12 cellular contexts compared by ENCODE assay signal in the genomic region with DNA sequence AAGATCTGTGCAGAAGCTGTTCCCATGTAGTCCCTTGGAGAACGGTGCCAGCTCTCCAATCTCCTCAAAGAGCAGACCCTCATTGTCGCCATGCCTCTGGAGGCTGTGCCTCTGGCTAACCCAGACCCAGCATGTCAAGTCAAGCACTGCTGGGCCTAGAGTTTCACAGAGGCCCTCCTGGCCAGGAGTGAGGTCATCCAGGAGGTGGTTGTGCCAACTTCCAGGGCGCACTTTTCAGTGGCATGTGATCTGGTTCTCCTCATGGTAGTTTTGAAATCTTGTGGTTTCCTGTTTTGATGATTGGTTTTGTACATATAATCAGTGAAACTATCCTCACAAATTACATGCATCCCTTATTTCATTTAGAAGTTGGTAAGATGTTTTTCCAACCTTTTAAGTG.
DNase-seq lines count a peak whose midpoint lies in the region; ATAC-seq lines count a peak whose summit lies in the region.
"Had no signal": no experiment of that assay in that cellular context is flagged by ENCODE, and none has a peak within 500 bp of the region (broad histone marks: within the 10 kb centered on the region; RNA-seq: fewer than 3 reads in every experiment).

No MANE protein-coding gene starts in this region.

- no peak overlapping the region for H3K9ac ChIP-seq in adipocyte (ENCODE audit: low read length)
- no peak overlapping the region for H3K9ac ChIP-seq in subcutaneous abdominal adipose tissue (ENCODE audit: low read length in 5 of 5)

- ATAC-seq in left cardiac atrium (peak; percentile 80 to 85), GM19351 (IDR thresholded peaks at IDR 0.05; ENCODE audit: unreplicated experiment) (no peak), HG02973 (IDR thresholded peaks at IDR 0.05; ENCODE audit: unreplicated experiment) (no peak)
- ATAC-seq: activated CD4-positive, CD25-positive, alpha-beta regulatory T cell treated with anti-CD3 and anti-CD28 coated beads, Interleukin-2, amount 50 U/mL, for 24 hours; foreskin keratinocyte; Panc1 had no signal

- intact Hi-C loops in left cardiac atrium (cut with DNase I): no loop called here

- no peak overlapping the region for H3K4me3 ChIP-seq in adipocyte (ENCODE audit: low read length)
- H3K4me3 ChIP-seq in subcutaneous abdominal adipose tissue (ENCODE audit: low read depth in 1 of 5, low read length in 5 of 5): no peak overlapping the region

- H3K27me3 ChIP-seq in adipocyte (replicated peaks; ENCODE audit: control insufficient read depth, insufficient read depth, low read length): no peaks in the 10 kb centered on the region
- no peaks in the 10 kb centered on the region for H3K27me3 ChIP-seq in subcutaneous abdominal adipose tissue (ENCODE audit: control insufficient read depth in 5 of 5, insufficient read depth in 4 of 5, low read length in 5 of 5)
- H3K27me3 ChIP-seq: foreskin keratinocyte had no signal

- H3K9me3 ChIP-seq in adipocyte (ENCODE audit: control insufficient read depth, low read length) (no peaks in the 10 kb centered on the region), subcutaneous abdominal adipose tissue (ENCODE audit: control insufficient read depth in 5 of 5, low read length in 5 of 5) (no peaks in the 10 kb centered on the region)

- H3K4me1 ChIP-seq in adipocyte (ENCODE audit: control insufficient read depth, insufficient read depth, low read length) (peaks cover 42% of the 10 kb centered on the region), subcutaneous abdominal adipose tissue (ENCODE audit: control insufficient read depth in 5 of 5, insufficient read depth in 5 of 5, low read length in 5 of 5) (peaks cover 0 to 51% (median 32%) of the 10 kb centered on the region in 5 donors)

- H3K36me3 ChIP-seq in adipocyte (ENCODE audit: control insufficient read depth, insufficient read depth, low read length, severe bottlenecking) (no peaks in the 10 kb centered on the region), subcutaneous abdominal adipose tissue (ENCODE audit: control insufficient read depth in 5 of 5, insufficient read depth in 5 of 5, low read length in 5 of 5) (peaks cover 0 to 11% (median 6%) of the 10 kb centered on the region in 5 donors)

- peak overlapping the region; percentile 43 for H3K27ac ChIP-seq in subcutaneous abdominal adipose tissue (ENCODE audit: low read depth, low read length)
- H3K27ac ChIP-seq: foreskin keratinocyte had no signal

- peak; percentile 66 for DNase-seq in HT1080 (ENCODE audit: low read depth)
- peak; percentile 84 for DNase-seq in adipocyte (ENCODE audit: low read depth)
- DNase-seq in left cardiac atrium: no peak
- no peak for DNase-seq in RKO (ENCODE audit: low spot score)
- DNase-seq: NCI-H1092 treated with DMSO at 0.1 percent for 48 hours; stimulated activated CD4-positive, alpha-beta T cell treated with anti-CD3 and anti-CD28 coated beads, Interleukin-12 subunit alpha, Interleukin-12 subunit beta, amount 100 ng/mL, for 4 hours had no signal

Comparison
In these comparisons a context has a peak if more than half of its experiments do, and no peak if none do; other contexts are left out.
1. DNase-seq: peak in HT1080 (single experiment) and adipocyte (single experiment); none in left cardiac atrium (single experiment) and RKO (single experiment).
2. ATAC-seq: peak in left cardiac atrium (2 of 2); none in GM19351 (single experiment) and HG02973 (single experiment).